In genomic region chr1:235724716-235725115, GRCh38 we compare ENCODE assay signal across 22 cellular contexts.
"Had no signal": no experiment of that assay in that cellular context is flagged by ENCODE, and none has a peak within 500 bp of the region (broad histone marks: within the 10 kb centered on the region; RNA-seq: fewer than 3 reads in every experiment).

No MANE protein-coding gene starts in this region.

- DNase-seq: activated CD4-positive, alpha-beta memory T cell treated with anti-CD3 and anti-CD28 coated beads, Interleukin-2, amount 10 ng/mL, durations not matched to agents 7 days and 5 days; activated CD4-positive, alpha-beta T cell treated with anti-CD3 and anti-CD28 coated beads for 36 hours; activated CD4-positive, alpha-beta T cell treated with anti-CD3 and anti-CD28 coated beads, Interleukin-2, amount 50 U/mL, for 1 hour; activated gamma-delta T cell; activated naive CD4-positive, alpha-beta T cell treated with anti-CD3 and anti-CD28 coated beads for 36 hours; activated T-cell treated with anti-CD3 and anti-CD28 coated beads for 4 hours; activated T-cell treated with anti-CD3 and anti-CD28 coated beads, Interleukin-2, amount 50 U/mL, for 48 hours; amygdala; MM.1S; NCI-H1105; NCI-H1436; NCI-H1694 treated with DMSO at 0.1 percent for 48 hours; NCI-H2029 treated with DMSO at 0.1 percent for 48 hours; NCI-H446; NCI-H524; PC-9; SIG-M5; T-helper 1 cell; WERI-Rb-1 had no signal

- H3K27me3 Mint-ChIP-seq: activated CD4-positive, alpha-beta memory T cell treated with anti-CD3 and anti-CD28 coated beads, Interleukin-2, amount 10 ng/mL, durations not matched to agents 7 days and 5 days; activated CD4-positive, alpha-beta T cell treated with anti-CD3 and anti-CD28 coated beads for 36 hours; activated naive CD8-positive, alpha-beta T cell; activated T-helper 17 cell treated with anti-CD3 and anti-CD28 coated beads, Interleukin-2, amount 50 U/mL, for 72 hours had no signal

- H3K27me3 ChIP-seq: brain microvascular endothelial cell had no signal

- ATAC-seq: activated CD4-positive, alpha-beta T cell treated with anti-CD3 and anti-CD28 coated beads for 36 hours; activated T-helper 17 cell treated with anti-CD3 and anti-CD28 coated beads, Interleukin-2, amount 50 U/mL, for 72 hours had no signal

- H3K4me3 ChIP-seq: PC-9 had no signal

- H3K4me3 Mint-ChIP-seq: activated CD4-positive, alpha-beta memory T cell treated with anti-CD3 and anti-CD28 coated beads, Interleukin-2, amount 10 ng/mL, durations not matched to agents 7 days and 5 days; activated CD4-positive, alpha-beta T cell treated with anti-CD3 and anti-CD28 coated beads for 36 hours; activated naive CD4-positive, alpha-beta T cell treated with anti-CD3 and anti-CD28 coated beads for 36 hours; activated naive CD8-positive, alpha-beta T cell; activated T-helper 17 cell treated with anti-CD3 and anti-CD28 coated beads, Interleukin-2, amount 50 U/mL, for 72 hours had no signal

- H3K4me2 ChIP-seq: PC-9 had no signal

- H3K4me1 Mint-ChIP-seq: activated CD4-positive, alpha-beta memory T cell treated with anti-CD3 and anti-CD28 coated beads, Interleukin-2, amount 10 ng/mL, durations not matched to agents 7 days and 5 days; activated CD4-positive, alpha-beta T cell treated with anti-CD3 and anti-CD28 coated beads for 36 hours; activated T-helper 17 cell treated with anti-CD3 and anti-CD28 coated beads, Interleukin-2, amount 50 U/mL, for 72 hours had no signal

- H3K27ac ChIP-seq: brain microvascular endothelial cell, PC-9, WERI-Rb-1 had no signal

- H3K27ac Mint-ChIP-seq: activated CD4-positive, alpha-beta memory T cell treated with anti-CD3 and anti-CD28 coated beads, Interleukin-2, amount 10 ng/mL, durations not matched to agents 7 days and 5 days; activated CD4-positive, alpha-beta T cell treated with anti-CD3 and anti-CD28 coated beads for 36 hours; activated naive CD4-positive, alpha-beta T cell treated with anti-CD3 and anti-CD28 coated beads for 36 hours; activated naive CD8-positive, alpha-beta T cell; activated T-helper 17 cell treated with anti-CD3 and anti-CD28 coated beads, Interleukin-2, amount 50 U/mL, for 72 hours had no signal

- H2AFZ ChIP-seq: PC-9 had no signal

- H3K9me3 Mint-ChIP-seq: activated CD4-positive, alpha-beta memory T cell treated with anti-CD3 and anti-CD28 coated beads, Interleukin-2, amount 10 ng/mL, durations not matched to agents 7 days and 5 days; activated naive CD4-positive, alpha-beta T cell treated with anti-CD3 and anti-CD28 coated beads for 36 hours; activated T-helper 17 cell treated with anti-CD3 and anti-CD28 coated beads, Interleukin-2, amount 50 U/mL, for 72 hours had no signal
